1 cellular context compared by ENCODE assay signal in genomic region chr6:30804333-30804732, GRCh38.
TF ChIP-seq lines count a peak whose summit lies in the region.

No MANE protein-coding gene starts in this region.

TF ChIP-seq in endothelial cell of umbilical vein, 7 proteins besides CTCF, POLR2A, EP300 and RAD21 (continued from another document):
- no peak for TF ChIP-seq JUN (IDR thresholded peaks at IDR 0.05; ENCODE audit: borderline replicate concordance, insufficient read depth, insufficient read length, low read depth)
- no peak for TF ChIP-seq MAX (IDR thresholded peaks at IDR 0.05; ENCODE audit: insufficient read depth, insufficient read length)
- no peak for TF ChIP-seq FOS (IDR thresholded peaks at IDR 0.05; ENCODE audit: borderline replicate concordance, insufficient read depth, low read length)
